In genomic region chr3:119293761-119294401, GRCh38 we compare ENCODE assay signal across 8 cellular contexts. TPM values are rescaled to one million over a fixed set of nuclear protein-coding genes. Genes with fewer than 3 reads are reported as not detected.
DNase-seq lines count a peak whose midpoint lies in the region; ATAC-seq and TF ChIP-seq lines count a peak whose summit lies in the region.

Gene ARHGAP31, plus strand, starts transcription at chr3:119294383. Its CDS starts 522 bp downstream, at chr3:119294905.

- H3K4me2 ChIP-seq in osteoblast (ENCODE audit: insufficient read depth, low read length), result peak within 1 kb of the TSS; percentile 97

- peak within 1 kb of the TSS; percentile 85 for H3K27ac ChIP-seq in osteoblast (ENCODE audit: low read depth, low read length)
- H3K27ac ChIP-seq in thoracic aorta, result peak within 1 kb of the TSS; percentile 90 to 93

- H3K27me3 ChIP-seq in osteoblast (ENCODE audit: insufficient read depth, low read length) (no peaks in the 10 kb centered on the region), thoracic aorta (replicated peaks; ENCODE audit: insufficient read depth) (no peaks in the 10 kb centered on the region)

- ATAC-seq in HG03354 (IDR thresholded peaks at IDR 0.05; ENCODE audit: poor library complexity, severe bottlenecking, unreplicated experiment), result peak; percentile 56
- ATAC-seq in thoracic aorta (ENCODE audit: insufficient number of reproducible peaks, low FRiP score, low read depth), result peak; percentile 37

- peak within 1 kb of the TSS; percentile 89 for H2AFZ ChIP-seq in osteoblast (ENCODE audit: low read length)

- H3K79me2 ChIP-seq in osteoblast (ENCODE audit: insufficient read depth, low read length), result peaks cover 47% of the 10 kb centered on the region

- H3K36me3 Mint-ChIP-seq in CD14-positive monocyte, result peaks cover 19 to 20% of the 10 kb centered on the region in 2 donors

- TF ChIP-seq CTCF in CD14-positive monocyte (IDR thresholded peaks at IDR 0.05) (no peak), osteoblast (IDR thresholded peaks at IDR 0.05; ENCODE audit: extremely low read depth, low read depth, low read length) (no peak), thoracic aorta (IDR thresholded peaks at IDR 0.05) (no peak)

- in situ Hi-C loops in SK-MEL-5 (cut with HindIII; ENCODE audit: low pct_unique_long_range_greater_than_20kb, low sequenced_read_pairs), result no loop called here

- H3K27ac Mint-ChIP-seq in CD14-positive monocyte, result peak within 1 kb of the TSS; percentile 91 to 97 (median 95)

- H3K27me3 Mint-ChIP-seq in CD14-positive monocyte (ENCODE audit: low read depth in 3 of 3), result peaks cover 0 to 4% (median 3%) of the 10 kb centered on the region in 3 donors

- peak within 1 kb of the TSS; percentile 86 for H3K4me3 ChIP-seq in osteoblast (ENCODE audit: insufficient read depth, low read length)
- H3K4me3 ChIP-seq in thoracic aorta, result peak within 1 kb of the TSS; percentile 91

- H3K9me3 Mint-ChIP-seq in CD14-positive monocyte, result peaks cover 0 to 6% (median 0%) of the 10 kb centered on the region in 7 donors

- peaks cover 8% of the 10 kb centered on the region for H4K20me1 ChIP-seq in osteoblast (ENCODE audit: insufficient read depth, low read length)

- intact Hi-C loops in CD14-positive monocyte (cut with micrococcal nuclease), result loop anchor here (2.0 to 10.0 kb wide), 2 partner anchors 29 to 51 kb away; no protein-coding TSS in a partner anchor

- H3K36me3 ChIP-seq in osteoblast (ENCODE audit: insufficient read depth, low read length) (peaks cover 15% of the 10 kb centered on the region), thoracic aorta (no peaks in the 10 kb centered on the region)

- H3K9me3 ChIP-seq in osteoblast (ENCODE audit: low read depth, low read length) (no peaks in the 10 kb centered on the region), thoracic aorta (no peaks in the 10 kb centered on the region)

- H3K4me1 Mint-ChIP-seq in CD14-positive monocyte, result peaks cover 51% of the 10 kb centered on the region

- peak; percentile 66 for DNase-seq in CD14-positive monocyte (ENCODE audit: low spot score)
- DNase-seq in GM19238 (ENCODE audit: insufficient read length, low spot score), result peak; percentile 43
- DNase-seq in SK-MEL-5 (ENCODE audit: low read depth, low spot score), result peak; percentile 65
- DNase-seq in activated naive CD4-positive, alpha-beta T cell (lab: John Stamatoyannopoulos, UW), result peak; percentile 48 to 67 (median 56)
- DNase-seq in germinal center (ENCODE audit: low spot score), result peak; percentile 64
- DNase-seq in osteoblast (ENCODE audit: insufficient read length, low spot score, missing footprints), result peak; percentile 79
- DNase-seq in thoracic aorta (ENCODE audit: low spot score), result no peak

- H3K4me1 ChIP-seq in osteoblast (ENCODE audit: insufficient read depth, low read length) (peaks cover 29% of the 10 kb centered on the region), thoracic aorta (ENCODE audit: control insufficient read depth in 1 of 2, low read depth in 2 of 2) (peaks cover 13 to 30% of the 10 kb centered on the region in 2 donors)

- peak within 1 kb of the TSS; percentile 91 to 94 for H3K4me3 Mint-ChIP-seq in CD14-positive monocyte

RNA-seq across cellular contexts. Expression of gene ARHGAP31, which starts in this region (rescaled TPM):
- polyA plus RNA-seq in CD14-positive monocyte, result 1 to 10 TPM; 4.7 to 9.8 TPM
- total RNA-seq in SK-MEL-5 (2014; rRNA removed; shearing (Covaris generic)), result 11.4 and 13.9 TPM in 2 replicates
- 10.9 and 17.9 TPM in 2 replicates for polyA plus RNA-seq in SK-MEL-5 (2015; cell fraction: cytosol; rRNA removed)
- 2.4 and 3.4 TPM in 2 replicates for polyA plus RNA-seq in SK-MEL-5 (2015; cell fraction: nucleus; rRNA removed)
- 41.5 and 56.5 TPM in 2 replicates for total RNA-seq in osteoblast
- 10 to 100 TPM; 20.8 to 33.6 TPM for total RNA-seq in thoracic aorta
